In genomic region chr1:174160603-174161002, GRCh38 we compare ENCODE assay signal across 8 cellular contexts. TPM values are rescaled to one million over a fixed set of nuclear protein-coding genes. Genes with fewer than 3 reads are reported as not detected.
DNase-seq lines count a peak whose midpoint lies in the region; ATAC-seq and TF ChIP-seq lines count a peak whose summit lies in the region.

No MANE protein-coding gene starts in this region.

- H3K4me1 ChIP-seq in ACC112 (ENCODE audit: control insufficient read depth, insufficient read depth, low read length, unreplicated experiment) (peaks cover 15% of the 10 kb centered on the region), HUES6 (ENCODE audit: control insufficient read depth, insufficient read depth, low read length) (peaks cover 8% of the 10 kb centered on the region)

- no peak for TF ChIP-seq CTCF in cardiac fibroblast (IDR thresholded peaks at IDR 0.05; ENCODE audit: low read depth, low read length)

- H3K4me3 ChIP-seq in ACC112 (ENCODE audit: low read depth, low read length): peak overlapping the region; percentile 99
- H3K4me3 ChIP-seq in HUES6 (ENCODE audit: low read depth, low read length): peak overlapping the region; percentile 80
- peak overlapping the region; percentile 92 to 93 for H3K4me3 ChIP-seq in cardiac fibroblast (replicated peaks in 1 of 2; ENCODE audit: low read depth in 2 of 2, low read length in 2 of 2)

- H3K9me3 Mint-ChIP-seq in naive B cell: peaks cover 0 to 2% (median 0%) of the 10 kb centered on the region in 7 donors

- H3K36me3 Mint-ChIP-seq in naive B cell: peaks cover 0 to 15% of the 10 kb centered on the region in 2 donors

- DNase-seq in cardiac fibroblast (ENCODE audit: low read depth in 2 of 2) (no peak), naive B cell (no peak), OCI-M1 (lab: John Stamatoyannopoulos, UW) (no peak)

- H3K27ac Mint-ChIP-seq in naive B cell: peak overlapping the region in 2 of 6 donors; percentile 86 to 96

- no peak overlapping the region for H3K9ac ChIP-seq in HUES6 (ENCODE audit: low read length)

- H3K27ac ChIP-seq in ACC112 (ENCODE audit: low read depth, low read length) (no peak overlapping the region), HUES6 (ENCODE audit: low read depth, low read length) (no peak overlapping the region)

- no peaks in the 10 kb centered on the region for H3K27me3 ChIP-seq in ACC112 (ENCODE audit: insufficient read depth, low read length)
- H3K27me3 ChIP-seq in HUES6 (ENCODE audit: control insufficient read depth, insufficient read depth, low read length): peaks cover 2% of the 10 kb centered on the region; the same call in 1 of the 2 replicates

- peak overlapping the region; percentile 89 to 99 (median 98) for H3K4me3 Mint-ChIP-seq in naive B cell

- no peaks in the 10 kb centered on the region for H3K9me3 ChIP-seq in HUES6 (ENCODE audit: control insufficient read depth, insufficient read depth, low read depth, low read length)

- peak overlapping the region; percentile 99 for H2AFZ ChIP-seq in ACC112 (ENCODE audit: low read length, unreplicated experiment)

- H3K36me3 ChIP-seq in ACC112 (ENCODE audit: insufficient read depth, low read length) (no peaks in the 10 kb centered on the region), HUES6 (ENCODE audit: control insufficient read depth, insufficient read depth, low read length) (no peaks in the 10 kb centered on the region)

- no peaks in the 10 kb centered on the region for H3K27me3 Mint-ChIP-seq in naive B cell

- ATAC-seq in naive B cell (ENCODE audit: low read depth in 2 of 2) (no peak), GM19328 (IDR thresholded peaks at IDR 0.05; ENCODE audit: unreplicated experiment) (no peak), HG03521 (IDR thresholded peaks at IDR 0.05; ENCODE audit: unreplicated experiment) (no peak), GM18511 (IDR thresholded peaks at IDR 0.05; ENCODE audit: unreplicated experiment) (no peak)

- H3K79me2 ChIP-seq in ACC112 (ENCODE audit: control insufficient read depth, insufficient read depth, low read length, unreplicated experiment): peaks cover 20% of the 10 kb centered on the region

- H3K4me1 Mint-ChIP-seq in naive B cell: peaks cover 46 to 62% (median 53%) of the 10 kb centered on the region in 3 donors

RNA-seq across cellular contexts. Expression of gene RABGAP1L, which starts 1.3 kb away (rescaled TPM):
- polyA plus RNA-seq in naive B cell (ENCODE audit: low read depth in 6 of 6): 10 to 100 TPM; 24.0 to 90.2 (median 79.0) TPM
